ENCODE assay signal across 1 cellular context in the genomic region with DNA sequence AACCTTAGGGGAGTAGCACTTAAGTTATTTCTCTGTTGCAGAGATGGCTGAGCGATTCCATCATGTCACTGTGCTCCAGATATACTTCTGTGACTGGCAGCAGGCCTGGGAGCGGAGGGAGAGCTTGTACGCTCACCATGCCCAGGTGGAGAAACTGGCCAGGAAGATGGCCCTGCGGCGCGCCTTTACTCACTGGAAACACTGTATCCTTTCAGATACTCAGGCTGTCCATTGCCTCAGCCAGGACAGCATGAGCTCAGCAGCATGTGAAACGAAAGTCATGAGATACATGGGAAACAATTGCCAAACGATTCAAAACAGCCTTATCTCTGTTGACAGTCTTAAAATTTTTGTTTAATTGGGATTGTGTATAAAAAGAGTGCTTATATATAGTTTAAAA.
TF ChIP-seq lines count a peak whose summit lies in the region.

No MANE protein-coding gene starts in this region.

TF ChIP-seq in HepG2, 621 proteins besides CTCF, POLR2A, EP300 and RAD21 (continued from another document):
- TF ChIP-seq, protein P1, sequence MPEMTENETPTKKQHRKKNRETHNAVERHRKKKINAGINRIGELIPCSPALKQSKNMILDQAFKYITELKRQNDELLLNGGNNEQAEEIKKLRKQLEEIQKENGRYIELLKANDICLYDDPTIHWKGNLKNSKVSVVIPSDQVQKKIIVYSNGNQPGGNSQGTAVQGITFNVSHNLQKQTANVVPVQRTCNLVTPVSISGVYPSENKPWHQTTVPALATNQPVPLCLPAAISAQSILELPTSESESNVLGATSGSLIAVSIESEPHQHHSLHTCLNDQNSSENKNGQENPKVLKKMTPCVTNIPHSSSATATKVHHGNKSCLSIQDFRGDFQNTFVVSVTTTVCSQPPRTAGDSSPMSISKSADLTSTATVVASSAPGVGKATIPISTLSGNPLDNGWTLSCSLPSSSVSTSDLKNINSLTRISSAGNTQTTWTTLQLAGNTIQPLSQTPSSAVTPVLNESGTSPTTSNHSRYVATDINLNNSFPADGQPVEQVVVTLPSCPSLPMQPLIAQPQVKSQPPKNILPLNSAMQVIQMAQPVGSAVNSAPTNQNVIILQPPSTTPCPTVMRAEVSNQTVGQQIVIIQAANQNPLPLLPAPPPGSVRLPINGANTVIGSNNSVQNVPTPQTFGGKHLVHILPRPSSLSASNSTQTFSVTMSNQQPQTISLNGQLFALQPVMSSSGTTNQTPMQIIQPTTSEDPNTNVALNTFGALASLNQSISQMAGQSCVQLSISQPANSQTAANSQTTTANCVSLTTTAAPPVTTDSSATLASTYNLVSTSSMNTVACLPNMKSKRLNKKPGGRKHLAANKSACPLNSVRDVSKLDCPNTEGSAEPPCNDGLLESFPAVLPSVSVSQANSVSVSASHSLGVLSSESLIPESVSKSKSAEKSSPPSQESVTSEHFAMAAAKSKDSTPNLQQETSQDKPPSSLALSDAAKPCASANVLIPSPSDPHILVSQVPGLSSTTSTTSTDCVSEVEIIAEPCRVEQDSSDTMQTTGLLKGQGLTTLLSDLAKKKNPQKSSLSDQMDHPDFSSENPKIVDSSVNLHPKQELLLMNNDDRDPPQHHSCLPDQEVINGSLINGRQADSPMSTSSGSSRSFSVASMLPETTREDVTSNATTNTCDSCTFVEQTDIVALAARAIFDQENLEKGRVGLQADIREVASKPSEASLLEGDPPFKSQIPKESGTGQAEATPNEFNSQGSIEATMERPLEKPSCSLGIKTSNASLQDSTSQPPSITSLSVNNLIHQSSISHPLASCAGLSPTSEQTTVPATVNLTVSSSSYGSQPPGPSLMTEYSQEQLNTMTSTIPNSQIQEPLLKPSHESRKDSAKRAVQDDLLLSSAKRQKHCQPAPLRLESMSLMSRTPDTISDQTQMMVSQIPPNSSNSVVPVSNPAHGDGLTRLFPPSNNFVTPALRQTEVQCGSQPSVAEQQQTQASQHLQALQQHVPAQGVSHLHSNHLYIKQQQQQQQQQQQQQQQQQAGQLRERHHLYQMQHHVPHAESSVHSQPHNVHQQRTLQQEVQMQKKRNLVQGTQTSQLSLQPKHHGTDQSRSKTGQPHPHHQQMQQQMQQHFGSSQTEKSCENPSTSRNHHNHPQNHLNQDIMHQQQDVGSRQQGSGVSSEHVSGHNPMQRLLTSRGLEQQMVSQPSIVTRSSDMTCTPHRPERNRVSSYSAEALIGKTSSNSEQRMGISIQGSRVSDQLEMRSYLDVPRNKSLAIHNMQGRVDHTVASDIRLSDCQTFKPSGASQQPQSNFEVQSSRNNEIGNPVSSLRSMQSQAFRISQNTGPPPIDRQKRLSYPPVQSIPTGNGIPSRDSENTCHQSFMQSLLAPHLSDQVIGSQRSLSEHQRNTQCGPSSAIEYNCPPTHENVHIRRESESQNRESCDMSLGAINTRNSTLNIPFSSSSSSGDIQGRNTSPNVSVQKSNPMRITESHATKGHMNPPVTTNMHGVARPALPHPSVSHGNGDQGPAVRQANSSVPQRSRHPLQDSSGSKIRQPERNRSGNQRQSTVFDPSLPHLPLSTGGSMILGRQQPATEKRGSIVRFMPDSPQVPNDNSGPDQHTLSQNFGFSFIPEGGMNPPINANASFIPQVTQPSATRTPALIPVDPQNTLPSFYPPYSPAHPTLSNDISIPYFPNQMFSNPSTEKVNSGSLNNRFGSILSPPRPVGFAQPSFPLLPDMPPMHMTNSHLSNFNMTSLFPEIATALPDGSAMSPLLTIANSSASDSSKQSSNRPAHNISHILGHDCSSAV (CRISPR knock-in tag; IDR thresholded peaks at IDR 0.05; ENCODE audit: borderline replicate concordance): no peak
- no peak for TF ChIP-seq HNRNPLL (IDR thresholded peaks at IDR 0.05; ENCODE audit: low read depth, low read length, poor library complexity, severe bottlenecking)
- no peak for TF ChIP-seq SAFB2 (CRISPR knock-in tag; IDR thresholded peaks at IDR 0.05; ENCODE audit: borderline replicate concordance, low read depth)
- no peak for TF ChIP-seq ZNF484 (CRISPR knock-in tag; IDR thresholded peaks at IDR 0.05; ENCODE audit: borderline replicate concordance, low read depth)
- TF ChIP-seq, protein P2, sequence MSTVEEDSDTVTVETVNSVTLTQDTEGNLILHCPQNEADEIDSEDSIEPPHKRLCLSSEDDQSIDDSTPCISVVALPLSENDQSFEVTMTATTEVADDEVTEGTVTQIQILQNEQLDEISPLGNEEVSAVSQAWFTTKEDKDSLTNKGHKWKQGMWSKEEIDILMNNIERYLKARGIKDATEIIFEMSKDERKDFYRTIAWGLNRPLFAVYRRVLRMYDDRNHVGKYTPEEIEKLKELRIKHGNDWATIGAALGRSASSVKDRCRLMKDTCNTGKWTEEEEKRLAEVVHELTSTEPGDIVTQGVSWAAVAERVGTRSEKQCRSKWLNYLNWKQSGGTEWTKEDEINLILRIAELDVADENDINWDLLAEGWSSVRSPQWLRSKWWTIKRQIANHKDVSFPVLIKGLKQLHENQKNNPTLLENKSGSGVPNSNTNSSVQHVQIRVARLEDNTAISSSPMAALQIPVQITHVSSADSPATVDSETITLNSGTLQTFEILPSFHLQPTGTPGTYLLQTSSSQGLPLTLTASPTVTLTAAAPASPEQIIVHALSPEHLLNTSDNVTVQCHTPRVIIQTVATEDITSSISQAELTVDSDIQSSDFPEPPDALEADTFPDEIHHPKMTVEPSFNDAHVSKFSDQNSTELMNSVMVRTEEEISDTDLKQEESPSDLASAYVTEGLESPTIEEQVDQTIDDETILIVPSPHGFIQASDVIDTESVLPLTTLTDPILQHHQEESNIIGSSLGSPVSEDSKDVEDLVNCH (CRISPR knock-in tag; IDR thresholded peaks at IDR 0.05): no peak
